Comparison of ENCODE assay signal across 8 cellular contexts in genomic region chr16:11851301-11852091, GRCh38. TPM values are rescaled to one million over a fixed set of nuclear protein-coding genes. Genes with fewer than 3 reads are reported as not detected.
DNase-seq lines count a peak whose midpoint lies in the region; ATAC-seq and TF ChIP-seq lines count a peak whose summit lies in the region.

TSS of gene RSL1D1 (minus strand) at chr16:11851542. CDS start at chr16:11851512, 30 bp downstream.

- peaks cover 28% of the 10 kb centered on the region for H3K4me1 Mint-ChIP-seq in activated naive CD8-positive, alpha-beta T cell treated with anti-CD3 and anti-CD28 coated beads, Interleukin-2, amount 10 ng/mL, durations not matched to agents 7 days and 5 days

- H3K27ac Mint-ChIP-seq in activated naive CD8-positive, alpha-beta T cell treated with anti-CD3 and anti-CD28 coated beads, Interleukin-2, amount 10 ng/mL, durations not matched to agents 7 days and 5 days = peak within 1 kb of the TSS; percentile 97

- POLR2A ChIA-PET in activated naive CD8-positive, alpha-beta T cell treated with anti-CD3 and anti-CD28 coated beads, Interleukin-2, amount 10 ng/mL, durations not matched to agents 7 days and 5 days (lab: Charles Lee) = interaction anchor here (0.6 to 1.9 kb wide), 6 partner anchors 12 to 69 kb away, joined by 3 to 10 read pairs (median 5); partner anchors contain the start of genes GSPT1 and ZC3H7A

- H3K4me1 ChIP-seq in parathyroid adenoma (peaks cover 6% of the 10 kb centered on the region), tibial artery (peaks cover 0 to 51% (median 30%) of the 10 kb centered on the region in 4 donors)

- ATAC-seq in HG02763 (IDR thresholded peaks at IDR 0.05; ENCODE audit: unreplicated experiment) (peak; percentile 89), Right ventricle myocardium inferior (peak; percentile 98)
- ATAC-seq in activated naive CD8-positive, alpha-beta T cell treated with anti-CD3 and anti-CD28 coated beads, Interleukin-2, amount 10 ng/mL, durations not matched to agents 7 days and 5 days (ENCODE audit: low read depth) = peak; percentile 85

- peak within 1 kb of the TSS; percentile 44 for H3K27ac ChIP-seq in SU-DHL-6 (ENCODE audit: low read depth, low read length)
- peak within 1 kb of the TSS; percentile 80 for H3K27ac ChIP-seq in parathyroid adenoma
- peak within 1 kb of the TSS; percentile 88 to 89 for H3K27ac ChIP-seq in tibial artery

- H3K9ac ChIP-seq in SU-DHL-6 (ENCODE audit: low read length) = peak within 1 kb of the TSS; percentile 95
- H3K9ac ChIP-seq in parathyroid adenoma = peak within 1 kb of the TSS; percentile 61

- H3K36me3 ChIP-seq in SU-DHL-6 (ENCODE audit: low read length) (peaks cover 16% of the 10 kb centered on the region), parathyroid adenoma (ENCODE audit: control insufficient read depth, insufficient read depth, low read length) (no peaks in the 10 kb centered on the region), tibial artery (peaks cover 25 to 27% (median 26%) of the 10 kb centered on the region in 3 donors)

- H2AFZ ChIP-seq in SU-DHL-6 (ENCODE audit: low read depth, low read length, severe bottlenecking) = peak within 1 kb of the TSS; percentile 75
- H2AFZ ChIP-seq in parathyroid adenoma = peak within 1 kb of the TSS; percentile 97

- peaks cover 4% of the 10 kb centered on the region; the same call in 1 of the 2 replicates for H4K20me1 ChIP-seq in SU-DHL-6 (ENCODE audit: low read depth, low read length)

- H3K27me3 ChIP-seq in SU-DHL-6 (ENCODE audit: low read length) (no peaks in the 10 kb centered on the region), parathyroid adenoma (ENCODE audit: control insufficient read depth, insufficient read depth, low read length) (no peaks in the 10 kb centered on the region), tibial artery (no peaks in the 10 kb centered on the region)

- H3K4me3 ChIP-seq in GM12875 (ENCODE audit: low read depth, low read length) (peak within 1 kb of the TSS; percentile 84), SU-DHL-6 (ENCODE audit: insufficient read depth, low read length, poor library complexity, severe bottlenecking) (peak within 1 kb of the TSS; percentile 96), parathyroid adenoma (ENCODE audit: low read depth, low read length) (peak within 1 kb of the TSS; percentile 86), tibial artery (peak within 1 kb of the TSS; percentile 89)

- H3K79me2 ChIP-seq in SU-DHL-6 (ENCODE audit: insufficient read depth, low read length) = peaks cover 96% of the 10 kb centered on the region
- peaks cover 51% of the 10 kb centered on the region for H3K79me2 ChIP-seq in parathyroid adenoma

- peaks cover 12% of the 10 kb centered on the region; the same call in 1 of the 2 replicates for H3F3A ChIP-seq in SU-DHL-6 (ENCODE audit: insufficient read depth)

- no peaks in the 10 kb centered on the region for H3K27me3 Mint-ChIP-seq in activated naive CD8-positive, alpha-beta T cell treated with anti-CD3 and anti-CD28 coated beads, Interleukin-2, amount 10 ng/mL, durations not matched to agents 7 days and 5 days

- no peaks in the 10 kb centered on the region for H3K9me3 ChIP-seq in SU-DHL-6 (ENCODE audit: insufficient read depth, low read length)
- H3K9me3 ChIP-seq in parathyroid adenoma (ENCODE audit: control insufficient read depth, low read length) = no peaks in the 10 kb centered on the region
- H3K9me3 ChIP-seq in tibial artery = no peaks in the 10 kb centered on the region

- H3K9me2 ChIP-seq in SU-DHL-6 (replicated peaks; ENCODE audit: insufficient read depth, low read length) = no peaks in the 10 kb centered on the region

- H3K9me3 Mint-ChIP-seq in activated naive CD8-positive, alpha-beta T cell treated with anti-CD3 and anti-CD28 coated beads, Interleukin-2, amount 10 ng/mL, durations not matched to agents 7 days and 5 days = no peaks in the 10 kb centered on the region

- intact Hi-C loops in Right ventricle myocardium inferior (cut with DNase I) = loop anchor here (5.0 kb wide), 3 partner anchors 54 to 216 kb away; partner anchors contain the start of genes GSPT1 and ZC3H7A
- intact Hi-C loops in tibial artery (cut with DNase I; ENCODE audit: low total_unique reads) = loop anchor here (10.0 kb wide), 1 partner anchor 213 kb away; no protein-coding TSS in a partner anchor

- H3K36me3 Mint-ChIP-seq in activated naive CD8-positive, alpha-beta T cell treated with anti-CD3 and anti-CD28 coated beads, Interleukin-2, amount 10 ng/mL, durations not matched to agents 7 days and 5 days = peaks cover 27% of the 10 kb centered on the region

- peak within 1 kb of the TSS; percentile 94 for H3K4me2 ChIP-seq in SU-DHL-6 (ENCODE audit: low read depth, low read length, poor library complexity, severe bottlenecking)
- H3K4me2 ChIP-seq in parathyroid adenoma (ENCODE audit: low read length) = peak within 1 kb of the TSS; percentile 67

- DNase-seq in NCI-H1417 (lab: John Stamatoyannopoulos, UW) = peak; percentile 83 to 96 (median 92)
- DNase-seq in activated naive CD8-positive, alpha-beta T cell treated with anti-CD3 and anti-CD28 coated beads, Interleukin-2, amount 10 ng/mL, durations not matched to agents 7 days and 5 days = peak; percentile 98
- peak; percentile 92 for DNase-seq in Right ventricle myocardium inferior (ENCODE audit: missing footprints)
- DNase-seq in tibial artery = peak; percentile 87 to 95

- TF ChIP-seq CTCF in GM12875 (IDR thresholded peaks at IDR 0.05; ENCODE audit: borderline replicate concordance, insufficient read depth, low read depth, low read length) = no peak
- no peak for TF ChIP-seq CTCF in SU-DHL-6 (IDR thresholded peaks at IDR 0.05; ENCODE audit: insufficient read depth, low read length, poor library complexity, severe bottlenecking)
- TF ChIP-seq CTCF in parathyroid adenoma (IDR thresholded peaks at IDR 0.05) = no peak
- no peak for TF ChIP-seq CTCF in tibial artery (IDR thresholded peaks at IDR 0.05)

- H3K4me3 Mint-ChIP-seq in activated naive CD8-positive, alpha-beta T cell treated with anti-CD3 and anti-CD28 coated beads, Interleukin-2, amount 10 ng/mL, durations not matched to agents 7 days and 5 days = peak within 1 kb of the TSS; percentile 97

RNA-seq across cellular contexts. Expression of gene RSL1D1, which starts in this region (rescaled TPM):
- total RNA-seq in activated naive CD8-positive, alpha-beta T cell treated with anti-CD3 and anti-CD28 coated beads, Interleukin-2, amount 10 ng/mL, durations not matched to agents 7 days and 5 days = 100 to 1,000 TPM; 159 to 165 TPM
- 111 TPM for total RNA-seq in Right ventricle myocardium inferior

Comparison
In these comparisons a context has a peak if more than half of its experiments do, and no peak if none do; other contexts are left out.
1. Peak in every context shown above with its lines: DNase-seq, ATAC-seq, H3K4me3 ChIP-seq and H3K27ac ChIP-seq.